Comparison of ENCODE assay signal across 19 cellular contexts in genomic region chr3:16406579-16406978, GRCh38.
A peak's percentile ranks its signal among the peaks of the same experiment; 100 is the strongest.
DNase-seq lines count a peak whose midpoint lies in the region; ATAC-seq and TF ChIP-seq lines count a peak whose summit lies in the region.
"Had no signal": no experiment of that assay in that cellular context is flagged by ENCODE, and none has a peak within 500 bp of the region (broad histone marks: within the 10 kb centered on the region; RNA-seq: fewer than 3 reads in every experiment).

No MANE protein-coding gene starts in this region.

- H3K4me1 ChIP-seq in subcutaneous abdominal adipose tissue (ENCODE audit: control insufficient read depth in 5 of 5, insufficient read depth in 5 of 5, low read length in 5 of 5): peaks cover 0 to 39% (median 31%) of the 10 kb centered on the region in 5 donors
- H3K4me1 ChIP-seq in vagina: peaks cover 11% of the 10 kb centered on the region
- H3K4me1 ChIP-seq in esophagus squamous epithelium: peaks cover 0 to 14% (median 4%) of the 10 kb centered on the region in 3 donors
- H3K4me1 ChIP-seq: adrenal gland, Peyer's patch, testis had no signal

- no peaks in the 10 kb centered on the region for H3K27me3 ChIP-seq in subcutaneous abdominal adipose tissue (ENCODE audit: control insufficient read depth in 5 of 5, insufficient read depth in 4 of 5, low read length in 5 of 5)
- no peaks in the 10 kb centered on the region for H3K27me3 ChIP-seq in vagina
- H3K27me3 ChIP-seq in esophagus squamous epithelium: no peaks in the 10 kb centered on the region
- H3K27me3 ChIP-seq: adrenal gland, heart left ventricle, Peyer's patch, testis had no signal

- H3K9me3 ChIP-seq in subcutaneous abdominal adipose tissue (ENCODE audit: control insufficient read depth in 5 of 5, low read length in 5 of 5) (no peaks in the 10 kb centered on the region), vagina (no peaks in the 10 kb centered on the region), esophagus squamous epithelium (no peaks in the 10 kb centered on the region)
- H3K9me3 ChIP-seq: adrenal gland, heart left ventricle, Peyer's patch, testis had no signal

- peak overlapping the region in 1 of 2 donors; percentile 44 for H3K27ac Mint-ChIP-seq in activated naive CD4-positive, alpha-beta T cell treated with anti-CD3 and anti-CD28 coated beads, Interleukin-2, amount 50 U/mL, for 72 hours
- H3K27ac Mint-ChIP-seq: activated CD4-positive, alpha-beta T cell treated with anti-CD3 and anti-CD28 coated beads, Interleukin-2, amount 10 ng/mL, durations not matched to agents 7 days and 5 days; activated T-cell treated with anti-CD3 and anti-CD28 coated beads, Interleukin-2, amount 50 U/mL, for 72 hours had no signal

- WGBS in esophagus squamous epithelium, 2 donors: 29 to 61% methylated on average over 2 of the region's 2 CpGs

- peak overlapping the region; percentile 83 for H3K27ac ChIP-seq in subcutaneous abdominal adipose tissue (ENCODE audit: low read depth, low read length)
- no peak overlapping the region for H3K27ac ChIP-seq in vagina
- no peak overlapping the region for H3K27ac ChIP-seq in esophagus squamous epithelium
- H3K27ac ChIP-seq: adrenal gland, heart left ventricle, Peyer's patch, testis had no signal

- TF ChIP-seq POLR2A in vagina (IDR thresholded peaks at IDR 0.05): no peak
- TF ChIP-seq POLR2A in esophagus squamous epithelium (IDR thresholded peaks at IDR 0.05): no peak

- TF ChIP-seq CTCF in vagina (IDR thresholded peaks at IDR 0.05) (no peak), esophagus squamous epithelium (IDR thresholded peaks at IDR 0.05) (no peak)

- H3K4me3 ChIP-seq in subcutaneous abdominal adipose tissue (ENCODE audit: low read depth in 1 of 5, low read length in 5 of 5): no peak overlapping the region
- H3K4me3 ChIP-seq in vagina: no peak overlapping the region
- no peak overlapping the region for H3K4me3 ChIP-seq in esophagus squamous epithelium
- H3K4me3 ChIP-seq: adrenal gland, heart left ventricle, Peyer's patch, testis had no signal

- intact Hi-C loops in vagina (cut with DNase I): no loop called here
- intact Hi-C loops in esophagus squamous epithelium (cut with DNase I): no loop called here

- peaks cover 11 to 49% of the 10 kb centered on the region in 2 donors for H3K36me3 Mint-ChIP-seq in activated naive CD4-positive, alpha-beta T cell treated with anti-CD3 and anti-CD28 coated beads, Interleukin-2, amount 50 U/mL, for 72 hours

- H3K9me3 Mint-ChIP-seq in activated naive CD4-positive, alpha-beta T cell treated with anti-CD3 and anti-CD28 coated beads, Interleukin-2, amount 50 U/mL, for 72 hours: peaks cover 4 to 8% of the 10 kb centered on the region in 2 donors
- H3K9me3 Mint-ChIP-seq: activated CD4-positive, alpha-beta T cell treated with anti-CD3 and anti-CD28 coated beads, Interleukin-2, amount 10 ng/mL, durations not matched to agents 7 days and 5 days; activated T-cell treated with anti-CD3 and anti-CD28 coated beads, Interleukin-2, amount 50 U/mL, for 72 hours; CD8-positive, alpha-beta memory T cell had no signal

- ATAC-seq in activated naive CD4-positive, alpha-beta T cell treated with anti-CD3 and anti-CD28 coated beads, Interleukin-2, amount 50 U/mL, for 72 hours: peak; percentile 34 to 80
- peak; percentile 42 for ATAC-seq in GM21526 (IDR thresholded peaks at IDR 0.05; ENCODE audit: low FRiP score, unreplicated experiment)
- ATAC-seq: heart left ventricle had no signal

- peak overlapping the region in 1 of 5 donors; percentile 8 for H3K9ac ChIP-seq in subcutaneous abdominal adipose tissue (ENCODE audit: low read length in 5 of 5)

- DNase-seq in activated naive CD4-positive, alpha-beta T cell treated with anti-CD3 and anti-CD28 coated beads, Interleukin-2, amount 50 U/mL, for 72 hours (ENCODE audit: low spot score in 2 of 2): no peak
- DNase-seq in activated naive CD4-positive, alpha-beta T cell (lab: John Stamatoyannopoulos, UW): no peak
- DNase-seq in NCI-H69 (lab: John Stamatoyannopoulos, UW) (peak; percentile 22), vagina (ENCODE audit: extremely low spot score in 2 of 2) (no peak), esophagus squamous epithelium (lab: John Stamatoyannopoulos, UW) (no peak), epidermal melanocyte (ENCODE audit: insufficient read length, low spot score) (no peak)
- DNase-seq: activated CD4-positive, alpha-beta T cell treated with anti-CD3 and anti-CD28 coated beads, Interleukin-2, amount 10 ng/mL, durations not matched to agents 7 days and 5 days; activated T-cell treated with anti-CD3 and anti-CD28 coated beads, Interleukin-2, amount 50 U/mL, for 72 hours; adrenal gland; CD8-positive, alpha-beta memory T cell; effector CD4-positive, alpha-beta T cell; heart left ventricle; NCI-H2029 treated with DMSO at 0.1 percent for 48 hours; NCI-H526; Peyer's patch; stimulated activated CD4-positive, alpha-beta T cell treated with anti-CD3 and anti-CD28 coated beads, Interleukin-4, amount 100 ng/mL, for 1 hour; testis had no signal

- H3K36me3 ChIP-seq in subcutaneous abdominal adipose tissue (ENCODE audit: control insufficient read depth in 5 of 5, insufficient read depth in 5 of 5, low read length in 5 of 5) (peaks cover 5 to 14% (median 11%) of the 10 kb centered on the region in 5 donors), vagina (no peaks in the 10 kb centered on the region), esophagus squamous epithelium (peaks cover 0 to 14% (median 0%) of the 10 kb centered on the region in 3 donors)
- H3K36me3 ChIP-seq: adrenal gland had no signal
